Comparison of ENCODE assay signal across 14 cellular contexts in genomic region chr6:11210386-11211138, GRCh38. TPM values are rescaled to one million over a fixed set of nuclear protein-coding genes. Genes with fewer than 3 reads are reported as not detected.
A peak's percentile ranks its signal among the peaks of the same experiment; 100 is the strongest.
DNase-seq lines count a peak whose midpoint lies in the region; ATAC-seq and TF ChIP-seq lines count a peak whose summit lies in the region.
"Had no signal": no experiment of that assay in that cellular context is flagged by ENCODE, and none has a peak within 500 bp of the region (broad histone marks: within the 10 kb centered on the region; RNA-seq: fewer than 3 reads in every experiment).

No MANE protein-coding gene starts in this region.

- WGBS in lower leg skin, 2 donors, result 64 to 71% methylated on average over 2 of the region's 2 CpGs

- intact Hi-C loops in lower leg skin (cut with DNase I; ENCODE audit: low total_unique reads), result no loop called here

- H3K36me3 Mint-ChIP-seq in CD8-positive, alpha-beta memory T cell, result peaks cover 12 to 84% (median 30%) of the 10 kb centered on the region in 3 donors

- no peak overlapping the region for H3K4me3 ChIP-seq in CD8-positive, alpha-beta memory T cell (ENCODE audit: low read length)
- H3K4me3 ChIP-seq in RWPE2 (ENCODE audit: severe bottlenecking) (no peak overlapping the region), right atrium auricular region (no peak overlapping the region), skeletal muscle tissue (ENCODE audit: low read length in 3 of 3) (no peak overlapping the region), lower leg skin (ENCODE audit: low read depth, poor library complexity, severe bottlenecking) (no peak overlapping the region)

- H3K9ac ChIP-seq in skeletal muscle tissue (ENCODE audit: low read depth in 1 of 3, low read length in 3 of 3), result peak overlapping the region in 1 of 3 donors; percentile 11

- TF ChIP-seq CTCF in RWPE2 (IDR thresholded peaks at IDR 0.05; ENCODE audit: poor library complexity, severe bottlenecking), result no peak
- no peak for TF ChIP-seq CTCF in right atrium auricular region (IDR thresholded peaks at IDR 0.05)
- no peak for TF ChIP-seq CTCF in lower leg skin (IDR thresholded peaks at IDR 0.05)
- TF ChIP-seq CTCF in omental fat pad (IDR thresholded peaks at IDR 0.05), result no peak

- no peak for DNase-seq in CD8-positive, alpha-beta memory T cell
- DNase-seq in RWPE2 (ENCODE audit: low spot score) (no peak), right atrium auricular region (ENCODE audit: low spot score) (no peak), lower leg skin (ENCODE audit: low spot score in 2 of 2) (no peak), omental fat pad (ENCODE audit: low spot score) (no peak)
- DNase-seq: activated T-cell treated with anti-CD3 and anti-CD28 coated beads for 4 hours; CD8-positive, alpha-beta T cell; H7; KBM-7; NCI-H2171 had no signal

- H3K4me3 Mint-ChIP-seq in CD8-positive, alpha-beta memory T cell, result peak overlapping the region in 3 of 7 donors; percentile 16 to 44 (median 33)
- H3K4me3 Mint-ChIP-seq: CD8-positive, alpha-beta T cell had no signal

- peak overlapping the region in 6 of 8 donors; percentile 13 to 84 (median 68) for H3K27ac Mint-ChIP-seq in CD8-positive, alpha-beta memory T cell

- peaks cover 52 to 77% (median 75%) of the 10 kb centered on the region in 3 donors for H3K4me1 Mint-ChIP-seq in CD8-positive, alpha-beta memory T cell

- POLR2A ChIA-PET in CD8-positive, alpha-beta memory T cell (lab: Charles Lee), result no interaction called here

- no peaks in the 10 kb centered on the region for H3K27me3 Mint-ChIP-seq in CD8-positive, alpha-beta memory T cell

- TF ChIP-seq POLR2A in lower leg skin (IDR thresholded peaks at IDR 0.05), result no peak

- CTCF ChIA-PET in CD8-positive, alpha-beta memory T cell (lab: Charles Lee), result no interaction called here

- peaks cover 15% of the 10 kb centered on the region for H3K4me1 ChIP-seq in CD8-positive, alpha-beta memory T cell (ENCODE audit: insufficient read depth, low read length)
- H3K4me1 ChIP-seq in RWPE2 (ENCODE audit: insufficient read depth, poor library complexity, severe bottlenecking) (peaks cover 32% of the 10 kb centered on the region), right atrium auricular region (peaks cover 0 to 86% of the 10 kb centered on the region in 2 donors), skeletal muscle tissue (ENCODE audit: control insufficient read depth in 3 of 3, insufficient read depth in 3 of 3, low read length in 3 of 3) (peaks cover 60 to 64% (median 63%) of the 10 kb centered on the region in 3 donors)

- H3K9me3 ChIP-seq in CD8-positive, alpha-beta memory T cell (ENCODE audit: low read length), result no peaks in the 10 kb centered on the region
- H3K9me3 ChIP-seq in RWPE2 (ENCODE audit: severe bottlenecking) (no peaks in the 10 kb centered on the region), right atrium auricular region (no peaks in the 10 kb centered on the region), skeletal muscle tissue (ENCODE audit: control insufficient read depth in 3 of 3, low read length in 3 of 3) (no peaks in the 10 kb centered on the region)

- no peaks in the 10 kb centered on the region for H3K27me3 ChIP-seq in CD8-positive, alpha-beta memory T cell (ENCODE audit: insufficient read depth, low read length, poor library complexity, severe bottlenecking)
- no peaks in the 10 kb centered on the region for H3K27me3 ChIP-seq in RWPE2 (ENCODE audit: insufficient read depth, poor library complexity, severe bottlenecking)
- H3K27me3 ChIP-seq in right atrium auricular region, result no peaks in the 10 kb centered on the region
- no peaks in the 10 kb centered on the region for H3K27me3 ChIP-seq in skeletal muscle tissue (ENCODE audit: control insufficient read depth in 3 of 3, insufficient read depth in 3 of 3, low read length in 3 of 3)

- H3K9me3 Mint-ChIP-seq in CD8-positive, alpha-beta memory T cell, result no peaks in the 10 kb centered on the region
- H3K9me3 Mint-ChIP-seq: CD8-positive, alpha-beta T cell had no signal

- peaks cover 9% of the 10 kb centered on the region for H3K36me3 ChIP-seq in CD8-positive, alpha-beta memory T cell (ENCODE audit: insufficient read depth, low read length)
- no peaks in the 10 kb centered on the region for H3K36me3 ChIP-seq in RWPE2 (ENCODE audit: low read depth)
- H3K36me3 ChIP-seq in right atrium auricular region, result no peaks in the 10 kb centered on the region
- H3K36me3 ChIP-seq in skeletal muscle tissue (ENCODE audit: control insufficient read depth in 3 of 3, insufficient read depth in 3 of 3, low read length in 3 of 3), result peaks cover 0 to 4% (median 0%) of the 10 kb centered on the region in 3 donors

- no peak overlapping the region for H3K27ac ChIP-seq in CD8-positive, alpha-beta memory T cell (ENCODE audit: low read depth, low read length)
- H3K27ac ChIP-seq in RWPE2 (ENCODE audit: poor library complexity, severe bottlenecking), result peak overlapping the region; percentile 64
- peak overlapping the region; percentile 91 to 92 for H3K27ac ChIP-seq in right atrium auricular region
- H3K27ac ChIP-seq in skeletal muscle tissue (ENCODE audit: low read depth, low read length), result peak overlapping the region; percentile 23

- no peak for ATAC-seq in RWPE2 (ENCODE audit: low read depth)
- no peak for ATAC-seq in HG03342 (IDR thresholded peaks at IDR 0.05; ENCODE audit: unreplicated experiment)
- ATAC-seq in omental fat pad (ENCODE audit: low FRiP score), result no peak
- no peak for ATAC-seq in GM21619 (IDR thresholded peaks at IDR 0.05; ENCODE audit: unreplicated experiment)
- ATAC-seq: left lobe of liver had no signal

RNA-seq across cellular contexts. Expression of gene NEDD9, which starts 21.9 kb away (rescaled TPM):
- total RNA-seq in CD8-positive, alpha-beta memory T cell, result 10 to 100 TPM; 39.9 to 41.0 TPM
- 40.2 TPM for polyA plus RNA-seq in CD8-positive, alpha-beta memory T cell
- total RNA-seq in right atrium auricular region (10 to 100 TPM; 47.3 to 56.2 TPM), skeletal muscle tissue (21.4 TPM), lower leg skin (10 to 100 TPM; 26.8 to 46.0 (median 32.6) TPM), omental fat pad (100 to 1,000 TPM in 2 of 4 donors, 10 to 100 TPM in 2; 77.2 to 196 (median 106) TPM)
